Comparison of ENCODE assay signal across 1 cellular context in the genomic region with DNA sequence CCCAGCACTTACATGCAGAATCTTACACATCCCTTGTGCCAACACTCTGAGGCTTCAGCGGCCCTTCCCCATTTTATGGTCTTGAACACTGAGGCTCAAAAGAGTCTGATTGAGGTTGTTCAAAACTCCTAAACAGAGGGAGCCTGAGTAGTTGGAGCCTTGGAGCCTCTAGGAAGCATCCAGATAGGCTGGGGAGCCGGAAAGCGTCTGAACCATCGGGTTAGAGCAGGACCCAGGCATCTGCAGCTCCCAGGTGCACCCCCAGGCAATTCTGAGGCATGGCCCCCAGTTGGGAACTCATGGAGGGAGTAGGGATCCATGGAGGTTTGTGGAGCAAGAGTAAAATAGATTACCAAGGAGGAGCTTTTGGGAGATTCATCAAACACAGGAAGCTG.
TF ChIP-seq lines count a peak whose summit lies in the region.

No MANE protein-coding gene starts in this region.

TF ChIP-seq in IMR-90, 13 proteins besides CTCF, POLR2A, EP300 and RAD21:
- TF ChIP-seq MAZ (IDR thresholded peaks at IDR 0.05; ENCODE audit: borderline replicate concordance, low read depth, low read length): no peak
- TF ChIP-seq, protein P1, sequence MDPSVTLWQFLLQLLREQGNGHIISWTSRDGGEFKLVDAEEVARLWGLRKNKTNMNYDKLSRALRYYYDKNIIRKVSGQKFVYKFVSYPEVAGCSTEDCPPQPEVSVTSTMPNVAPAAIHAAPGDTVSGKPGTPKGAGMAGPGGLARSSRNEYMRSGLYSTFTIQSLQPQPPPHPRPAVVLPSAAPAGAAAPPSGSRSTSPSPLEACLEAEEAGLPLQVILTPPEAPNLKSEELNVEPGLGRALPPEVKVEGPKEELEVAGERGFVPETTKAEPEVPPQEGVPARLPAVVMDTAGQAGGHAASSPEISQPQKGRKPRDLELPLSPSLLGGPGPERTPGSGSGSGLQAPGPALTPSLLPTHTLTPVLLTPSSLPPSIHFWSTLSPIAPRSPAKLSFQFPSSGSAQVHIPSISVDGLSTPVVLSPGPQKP (IDR thresholded peaks at IDR 0.05; ENCODE audit: borderline replicate concordance, low read depth, low read length): no peak
- TF ChIP-seq, protein P2, sequence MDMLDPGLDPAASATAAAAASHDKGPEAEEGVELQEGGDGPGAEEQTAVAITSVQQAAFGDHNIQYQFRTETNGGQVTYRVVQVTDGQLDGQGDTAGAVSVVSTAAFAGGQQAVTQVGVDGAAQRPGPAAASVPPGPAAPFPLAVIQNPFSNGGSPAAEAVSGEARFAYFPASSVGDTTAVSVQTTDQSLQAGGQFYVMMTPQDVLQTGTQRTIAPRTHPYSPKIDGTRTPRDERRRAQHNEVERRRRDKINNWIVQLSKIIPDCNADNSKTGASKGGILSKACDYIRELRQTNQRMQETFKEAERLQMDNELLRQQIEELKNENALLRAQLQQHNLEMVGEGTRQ (IDR thresholded peaks at IDR 0.05; ENCODE audit: low read depth, low read length): no peak
- no peak for TF ChIP-seq BHLHE40 (IDR thresholded peaks at IDR 0.05; ENCODE audit: low read depth, low read length)
- TF ChIP-seq CEBPB (IDR thresholded peaks at IDR 0.05; ENCODE audit: low read depth, low read length): no peak
- TF ChIP-seq NFE2L2 (IDR thresholded peaks at IDR 0.05; ENCODE audit: low read depth, low read length): no peak
